Comparison of ENCODE assay signal across 10 cellular contexts in genomic region chr20:20267685-20268429, GRCh38.
DNase-seq lines count a peak whose midpoint lies in the region; ATAC-seq and TF ChIP-seq lines count a peak whose summit lies in the region.
"Had no signal": no experiment of that assay in that cellular context is flagged by ENCODE, and none has a peak within 500 bp of the region (broad histone marks: within the 10 kb centered on the region; RNA-seq: fewer than 3 reads in every experiment).

No MANE protein-coding gene starts in this region.

- H4K5ac ChIP-seq in H9 (ENCODE audit: insufficient read length, low read depth, low read length), result peak overlapping the region; percentile 4

- H4K20me1 ChIP-seq in H9 (ENCODE audit: control insufficient read depth, insufficient read depth, insufficient read length), result peaks cover 6% of the 10 kb centered on the region

- ATAC-seq in WTC11 (peak; percentile 92), HG02981 (IDR thresholded peaks at IDR 0.05; ENCODE audit: unreplicated experiment) (no peak)

- peak overlapping the region; percentile 95 for H4K8ac ChIP-seq in H9 (replicated peaks; ENCODE audit: insufficient read length, low read depth, low read length)

- POLR2A ChIA-PET in A673 (lab: Charles Lee; ENCODE audit: low non-redundant PET) (interaction anchor here (0.7 kb wide), 1 partner anchor 56 kb away, joined by 6 read pairs; no protein-coding TSS in a partner anchor), WTC11 (lab: Charles Lee) (interaction anchor here (0.8 kb wide), 1 partner anchor 13 kb away, joined by 4 read pairs; no protein-coding TSS in a partner anchor)

- no peak overlapping the region for H3K4me2 ChIP-seq in H9 (ENCODE audit: insufficient read depth, insufficient read length, low read length)

- no peak overlapping the region for H3T11ph ChIP-seq in H9 (ENCODE audit: low read length)

- intact Hi-C loops in A673 (cut with micrococcal nuclease; ENCODE audit: unreplicated experiment), result no loop called here
- intact Hi-C loops in stomach (cut with DNase I; ENCODE audit: low total_unique reads), result no loop called here

- H3K9ac ChIP-seq in H9 (ENCODE audit: extremely low read depth, insufficient read length, low read length), result no peak overlapping the region

- CTCF ChIA-PET in A673 (lab: Charles Lee) (no interaction called here), WTC11 (lab: Charles Lee) (no interaction called here)

- H3K9me3 Mint-ChIP-seq in H9, result no peaks in the 10 kb centered on the region
- no peaks in the 10 kb centered on the region for H3K9me3 Mint-ChIP-seq in WTC11

- H3K27me3 Mint-ChIP-seq in H9 (ENCODE audit: low read depth) (no peaks in the 10 kb centered on the region), WTC11 (ENCODE audit: low read depth) (no peaks in the 10 kb centered on the region)

- H3K27ac Mint-ChIP-seq in H9, result peak overlapping the region in 2 of 3 experiments; percentile 72 to 82; a peak in 3 of 7 replicates
- H3K27ac Mint-ChIP-seq in WTC11, result no peak overlapping the region

- H2BK5ac ChIP-seq in H9 (ENCODE audit: insufficient read length, low read length), result peak overlapping the region; percentile 26

- DNase-seq in A673 (ENCODE audit: low spot score) (peak; percentile 20), H9 (peak; percentile 67), NCI-H2196 treated with DMSO at 0.1 percent for 48 hours (lab: John Stamatoyannopoulos, UW; ENCODE audit: unreplicated experiment) (peak; percentile 88), WTC11 (ENCODE audit: low spot score) (peak; percentile 44), stomach (no peak)
- DNase-seq in stimulated activated CD4-positive, alpha-beta T cell treated with anti-CD3 and anti-CD28 coated beads, Interleukin-2, amount 100 ng/mL, for 48 hours, result no peak
- DNase-seq in activated CD4-positive, alpha-beta T cell treated with anti-CD3 and anti-CD28 coated beads for 1 hour, result no peak
- DNase-seq: activated T-cell treated with anti-CD3 and anti-CD28 coated beads, Interleukin-2, amount 50 U/mL, for 1 hour; uterus had no signal

- H3K4me3 Mint-ChIP-seq in H9 (no peak overlapping the region), WTC11 (no peak overlapping the region; the same call in 1 of the 2 replicates)

- no peak for TF ChIP-seq POLR2A in stomach (IDR thresholded peaks at IDR 0.05)

- H3K18ac ChIP-seq in H9 (ENCODE audit: insufficient read length, low read depth, low read length), result no peak overlapping the region

- no peak for TF ChIP-seq EP300 in stomach (IDR thresholded peaks at IDR 0.05)

- no peak overlapping the region for H2BK20ac ChIP-seq in H9 (ENCODE audit: low read depth, low read length, poor library complexity, severe bottlenecking)

- BruUV-seq in A673 (replicated peaks; lab: Mats Ljungman, UMichigan), result no TSS peak

- H2AK5ac ChIP-seq in H9 (ENCODE audit: insufficient read length, low read length), result no peak overlapping the region

- H3K79me1 ChIP-seq in H9 (ENCODE audit: insufficient read depth, low read depth, low read length, poor library complexity, severe bottlenecking), result no peaks in the 10 kb centered on the region

- no peak overlapping the region for H2BK12ac ChIP-seq in H9 (ENCODE audit: insufficient read length, low read depth, low read length)

- H3K4me1 Mint-ChIP-seq in H9 (peaks cover 5 to 10% of the 10 kb centered on the region in 2 experiments), WTC11 (peaks cover 13% of the 10 kb centered on the region)

- H2BK120ac ChIP-seq in H9 (ENCODE audit: low read depth, low read length, poor library complexity, severe bottlenecking), result no peak overlapping the region

- no peaks in the 10 kb centered on the region for H3K36me3 Mint-ChIP-seq in H9 (ENCODE audit: insufficient read depth in 1 of 3, low read depth in 3 of 3)
- no peaks in the 10 kb centered on the region for H3K36me3 Mint-ChIP-seq in WTC11

- H3K79me2 ChIP-seq in H9 (ENCODE audit: insufficient read depth, low read length), result no peaks in the 10 kb centered on the region

- H3K14ac ChIP-seq in H9 (ENCODE audit: insufficient read depth, low read length), result no peak overlapping the region

- peak overlapping the region; percentile 86 for H2AFZ ChIP-seq in H9 (ENCODE audit: low read length)

- no peak overlapping the region; the same call in 1 of the 2 replicates for H2BK15ac ChIP-seq in H9 (ENCODE audit: low read depth, low read length)

- H3K4me3 ChIP-seq in A673 (ENCODE audit: low read depth, low read length, poor library complexity, severe bottlenecking) (no peak overlapping the region), stomach (no peak overlapping the region)
- H3K4me3 ChIP-seq: uterus had no signal

- H3K4ac ChIP-seq in H9 (ENCODE audit: low read depth, low read length), result no peak overlapping the region

- no peak overlapping the region for H3K23ac ChIP-seq in H9 (ENCODE audit: insufficient read length, low read depth, low read length)

- H3K4me1 ChIP-seq in A673 (ENCODE audit: insufficient read depth, low read length, poor library complexity, severe bottlenecking) (no peaks in the 10 kb centered on the region), H9 (ENCODE audit: insufficient read depth, low read length) (peaks cover 4% of the 10 kb centered on the region; the same call in 1 of the 2 replicates), stomach (no peaks in the 10 kb centered on the region)
- H3K4me1 ChIP-seq: uterus had no signal

- no CpG with 5 or more reads among the region's 14 CpGs for WGBS in H9 (ENCODE audit: extremely low coverage, insufficient read length, low lambda C conversion rate)
- WGBS in stomach, 5 donors, result 70 to 79% (median 73%) methylated on average over 14 of the region's 14 CpGs

- no peak for TF ChIP-seq CTCF in A673 (conservative IDR thresholded peaks at IDR 0.05; ENCODE audit: low read depth, low read length)
- TF ChIP-seq CTCF in H9 (conservative IDR thresholded peaks at IDR 0.05), result no peak
- TF ChIP-seq CTCF in WTC11 (IDR thresholded peaks at IDR 0.05), result no peak
- no peak for TF ChIP-seq CTCF in stomach (IDR thresholded peaks at IDR 0.05)

- H3K9me3 ChIP-seq in A673 (ENCODE audit: low read depth, low read length, poor library complexity, severe bottlenecking) (no peaks in the 10 kb centered on the region), H9 (ENCODE audit: control insufficient read depth, low read depth, low read length) (no peaks in the 10 kb centered on the region), stomach (no peaks in the 10 kb centered on the region)
- H3K9me3 ChIP-seq: uterus had no signal

- H3K56ac ChIP-seq in H9 (ENCODE audit: insufficient read length, low read depth, low read length), result peak overlapping the region; percentile 76

- H3K27ac ChIP-seq in A673 (ENCODE audit: low read depth, low read length, poor library complexity, severe bottlenecking) (no peak overlapping the region), H9 (ENCODE audit: insufficient read length, low read depth, low read length) (no peak overlapping the region), stomach (no peak overlapping the region)
- H3K27ac ChIP-seq: uterus had no signal

- H3K23me2 ChIP-seq in H9 (ENCODE audit: insufficient read length, low read depth, low read length, poor library complexity, severe bottlenecking), result peaks cover 4% of the 10 kb centered on the region

- no peaks in the 10 kb centered on the region for H3K27me3 ChIP-seq in A673 (replicated peaks; ENCODE audit: insufficient read depth, low read depth, low read length, poor library complexity)
- H3K27me3 ChIP-seq in H9 (ENCODE audit: insufficient read depth, low read length), result no peaks in the 10 kb centered on the region
- no peaks in the 10 kb centered on the region for H3K27me3 ChIP-seq in stomach
- H3K27me3 ChIP-seq: uterus had no signal

- H4K91ac ChIP-seq in H9 (ENCODE audit: insufficient read length, low read depth, low read length), result no peak overlapping the region

- H3K36me3 ChIP-seq in A673 (ENCODE audit: insufficient read depth, low read length, poor library complexity, severe bottlenecking) (no peaks in the 10 kb centered on the region), stomach (no peaks in the 10 kb centered on the region)
- H3K36me3 ChIP-seq: uterus had no signal

TF ChIP-seq in WTC11, 78 proteins besides CTCF, POLR2A, EP300 and RAD21:
- TF ChIP-seq PRDM15 (CRISPR knock-in tag; IDR thresholded peaks at IDR 0.05), result peak; percentile 86
- TF ChIP-seq, protein P1, sequence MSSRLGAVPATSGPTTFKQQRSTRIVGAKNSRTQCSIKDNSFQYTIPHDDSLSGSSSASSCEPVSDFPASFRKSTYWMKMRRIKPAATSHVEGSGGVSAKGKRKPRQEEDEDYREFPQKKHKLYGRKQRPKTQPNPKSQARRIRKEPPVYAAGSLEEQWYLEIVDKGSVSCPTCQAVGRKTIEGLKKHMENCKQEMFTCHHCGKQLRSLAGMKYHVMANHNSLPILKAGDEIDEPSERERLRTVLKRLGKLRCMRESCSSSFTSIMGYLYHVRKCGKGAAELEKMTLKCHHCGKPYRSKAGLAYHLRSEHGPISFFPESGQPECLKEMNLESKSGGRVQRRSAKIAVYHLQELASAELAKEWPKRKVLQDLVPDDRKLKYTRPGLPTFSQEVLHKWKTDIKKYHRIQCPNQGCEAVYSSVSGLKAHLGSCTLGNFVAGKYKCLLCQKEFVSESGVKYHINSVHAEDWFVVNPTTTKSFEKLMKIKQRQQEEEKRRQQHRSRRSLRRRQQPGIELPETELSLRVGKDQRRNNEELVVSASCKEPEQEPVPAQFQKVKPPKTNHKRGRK (CRISPR knock-in tag; IDR thresholded peaks at IDR 0.05; ENCODE audit: borderline replicate concordance), result no peak

Comparison
In these comparisons a context has a peak if more than half of its experiments do, and no peak if none do; other contexts are left out.
1. DNase-seq: peak in A673 (single experiment), H9 (single experiment), NCI-H2196 treated with DMSO at 0.1 percent for 48 hours (single experiment) and WTC11 (single experiment); none in stomach (single experiment), stimulated activated CD4-positive, alpha-beta T cell treated with anti-CD3 and anti-CD28 coated beads, Interleukin-2, amount 100 ng/mL, for 48 hours (0 of 2) and activated CD4-positive, alpha-beta T cell treated with anti-CD3 and anti-CD28 coated beads for 1 hour (single experiment).